Comparison of ENCODE assay signal across 8 cellular contexts in genomic region chr2:148813603-148814065, GRCh38.
DNase-seq lines count a peak whose midpoint lies in the region; ATAC-seq and TF ChIP-seq lines count a peak whose summit lies in the region.

No MANE protein-coding gene starts in this region.

- no peaks in the 10 kb centered on the region for H3K36me3 ChIP-seq in endodermal cell (ENCODE audit: control insufficient read depth, insufficient read depth, low read length)

- peak overlapping the region; percentile 20 for H3K4me3 Mint-ChIP-seq in endodermal cell

- H3K36me3 Mint-ChIP-seq in endodermal cell (ENCODE audit: low read depth): no peaks in the 10 kb centered on the region

- no peaks in the 10 kb centered on the region for H3K9me3 Mint-ChIP-seq in endodermal cell

- H3K27ac ChIP-seq in endodermal cell (ENCODE audit: low read depth, low read length): no peak overlapping the region

- H3K4me1 ChIP-seq in endodermal cell (ENCODE audit: control insufficient read depth, insufficient read depth, low read length): no peaks in the 10 kb centered on the region

- H3K9me3 ChIP-seq in endodermal cell (ENCODE audit: control insufficient read depth, low read length): no peaks in the 10 kb centered on the region

- DNase-seq in T-helper 9 cell: peak; percentile 46
- DNase-seq in endodermal cell: peak; percentile 96
- peak; percentile 57 to 64 for DNase-seq in stimulated activated CD8-positive, alpha-beta memory T cell treated with anti-CD3 and anti-CD28 coated beads, Interleukin-7, amount 100 ng/mL, for 4 hours (ENCODE audit: low read depth in 2 of 2)
- DNase-seq in NCI-H128 (lab: John Stamatoyannopoulos, UW; ENCODE audit: unreplicated experiment): no peak
- DNase-seq in foreskin melanocyte: no peak
- no peak for DNase-seq in AG08395 (ENCODE audit: low spot score)

- no peaks in the 10 kb centered on the region for H3K27me3 ChIP-seq in endodermal cell (ENCODE audit: control insufficient read depth, insufficient read depth, low read length, poor library complexity, severe bottlenecking)

- peak overlapping the region; percentile 52 for H3K27ac Mint-ChIP-seq in endodermal cell

- H3K9ac ChIP-seq in endodermal cell (ENCODE audit: extremely low read depth, low read length, poor library complexity, severe bottlenecking): no peak overlapping the region

- ATAC-seq in GM18861 (IDR thresholded peaks at IDR 0.05; ENCODE audit: unreplicated experiment) (peak; percentile 100), HG02870 (IDR thresholded peaks at IDR 0.05; ENCODE audit: unreplicated experiment) (peak; percentile 99)

- WGBS in endodermal cell (ENCODE audit: insufficient coverage in 1 of 2, insufficient read length in 1 of 2), 2 experiments: 40 to 44% methylated on average over 7 to 11 of the region's 11 CpGs

- TF ChIP-seq CTCF in endodermal cell (conservative IDR thresholded peaks at IDR 0.05): peak; percentile 88

- H3K4me3 ChIP-seq in endodermal cell (ENCODE audit: low read length): no peak overlapping the region

- peaks cover 18% of the 10 kb centered on the region for H3K4me1 Mint-ChIP-seq in endodermal cell

- H3K27me3 Mint-ChIP-seq in endodermal cell (ENCODE audit: insufficient read depth): peaks cover 2% of the 10 kb centered on the region

Comparison
In these comparisons a context has a peak if more than half of its experiments do, and no peak if none do; other contexts are left out.
1. DNase-seq: peak in T-helper 9 cell (single experiment), endodermal cell (single experiment) and stimulated activated CD8-positive, alpha-beta memory T cell treated with anti-CD3 and anti-CD28 coated beads, Interleukin-7, amount 100 ng/mL, for 4 hours (2 of 2); none in NCI-H128 (single experiment), foreskin melanocyte (single experiment) and AG08395 (single experiment).